1 cellular context compared by ENCODE assay signal in the genomic region with DNA sequence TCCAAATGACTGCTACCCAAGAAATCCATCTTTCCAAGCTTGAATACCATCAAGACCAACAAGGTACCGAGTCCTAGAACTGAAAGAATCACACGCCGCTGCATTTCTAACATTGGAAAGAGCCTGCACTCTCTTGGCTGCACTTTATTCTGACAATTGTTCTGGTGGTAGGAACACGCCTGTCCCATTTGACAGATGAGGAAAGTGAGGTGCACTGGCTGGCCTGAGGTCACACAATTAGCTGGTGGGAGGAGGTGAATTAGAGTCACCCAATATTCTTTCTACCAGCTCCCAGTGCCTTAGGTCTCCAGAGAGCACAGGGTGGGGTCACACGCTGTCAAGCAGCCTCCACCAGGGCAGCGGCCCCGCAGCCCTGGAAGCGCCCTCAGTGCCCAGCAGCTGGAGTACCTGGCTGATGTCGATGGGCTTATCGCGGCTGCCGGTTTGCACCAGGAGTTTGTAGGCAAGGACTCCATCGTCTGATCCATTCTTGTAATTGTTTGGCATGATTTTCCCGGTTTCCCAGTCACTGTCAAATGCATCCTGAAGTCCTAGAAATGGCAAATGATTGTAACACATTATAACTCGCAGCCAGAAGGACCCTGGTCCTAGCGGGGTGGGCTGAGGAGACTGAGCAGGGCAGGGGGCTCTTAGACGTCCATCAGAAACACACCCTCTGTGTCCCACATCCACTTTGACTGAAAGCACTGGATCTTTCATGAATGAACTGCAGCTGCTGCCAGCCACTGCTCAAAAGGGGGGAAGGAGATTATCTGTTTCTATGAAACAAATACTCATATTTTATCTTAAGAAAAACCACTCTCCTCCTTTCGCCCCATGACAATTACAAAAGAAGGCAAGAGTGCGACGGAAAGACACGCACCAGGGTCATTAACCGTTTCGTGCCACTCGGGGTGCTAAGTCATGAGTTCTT.
TF ChIP-seq lines count a peak whose summit lies in the region.

No MANE protein-coding gene starts in this region.

TF ChIP-seq in K562, 482 proteins besides CTCF, POLR2A, EP300 and RAD21:
- TF ChIP-seq GATAD2B (IDR thresholded peaks at IDR 0.05; ENCODE audit: borderline replicate concordance) = peak; percentile 7; the same call in 1 of the 2 replicates
- peak; percentile 64; the same call in 1 of the 2 replicates for TF ChIP-seq BCOR (IDR thresholded peaks at IDR 0.05)
- no peak for TF ChIP-seq ELF1 (tag; IDR thresholded peaks at IDR 0.05)
- no peak for TF ChIP-seq PYGO2 (tag; IDR thresholded peaks at IDR 0.05)
- no peak for TF ChIP-seq MAFK (IDR thresholded peaks at IDR 0.05; ENCODE audit: low read length)
- peak; percentile 80 for TF ChIP-seq RBM25 (IDR thresholded peaks at IDR 0.05; ENCODE audit: low read depth, low read length, severe bottlenecking)
- no peak for TF ChIP-seq NBN (IDR thresholded peaks at IDR 0.05; ENCODE audit: low read depth)
- no peak for TF ChIP-seq U2AF2 (optimal IDR thresholded peaks at IDR 0.05; ENCODE audit: low read depth, low read length)
- TF ChIP-seq SRSF1 (IDR thresholded peaks at IDR 0.05; ENCODE audit: low read depth, low read length) = no peak
